Comparison of ENCODE assay signal across 8 cellular contexts in genomic region chr12:50505945-50506344, GRCh38. TPM values are rescaled to one million over a fixed set of nuclear protein-coding genes. Genes with fewer than 3 reads are reported as not detected.
DNase-seq lines count a peak whose midpoint lies in the region; ATAC-seq and TF ChIP-seq lines count a peak whose summit lies in the region.

No MANE protein-coding gene starts in this region.

- peaks cover 39% of the 10 kb centered on the region for H3K79me2 ChIP-seq in parathyroid adenoma

- H3K4me3 ChIP-seq in AG09309 (ENCODE audit: control insufficient read depth, low read depth, low read length), result peak overlapping the region; percentile 91
- H3K4me3 ChIP-seq in HFF-Myc (replicated peaks; ENCODE audit: low read depth, low read length), result peak overlapping the region; percentile 93
- H3K4me3 ChIP-seq in parathyroid adenoma (ENCODE audit: low read depth, low read length), result peak overlapping the region; percentile 94

- H3K27me3 ChIP-seq in parathyroid adenoma (ENCODE audit: control insufficient read depth, insufficient read depth, low read length), result no peaks in the 10 kb centered on the region

- H3K27ac Mint-ChIP-seq in activated CD8-positive, alpha-beta T cell treated with anti-CD3 and anti-CD28 coated beads, Interleukin-2, amount 10 ng/mL, durations not matched to agents 7 days and 5 days, result peak overlapping the region; percentile 95

- H3K36me3 ChIP-seq in parathyroid adenoma (ENCODE audit: control insufficient read depth, insufficient read depth, low read length), result no peaks in the 10 kb centered on the region

- ATAC-seq in activated CD8-positive, alpha-beta T cell treated with anti-CD3 and anti-CD28 coated beads, Interleukin-2, amount 10 ng/mL, durations not matched to agents 7 days and 5 days, result no peak
- ATAC-seq in HG03280 (IDR thresholded peaks at IDR 0.05; ENCODE audit: unreplicated experiment) (no peak), HG03097 (IDR thresholded peaks at IDR 0.05; ENCODE audit: low FRiP score, unreplicated experiment) (no peak)

- H3K9ac ChIP-seq in parathyroid adenoma, result no peak overlapping the region

- TF ChIP-seq CTCF in AG09309 (IDR thresholded peaks at IDR 0.05; ENCODE audit: control insufficient read depth, insufficient read depth, low read depth, low read length, missing control alignments), result no peak
- no peak for TF ChIP-seq CTCF in HFF-Myc (IDR thresholded peaks at IDR 0.05; ENCODE audit: low read depth, low read length, missing control alignments)
- TF ChIP-seq CTCF in parathyroid adenoma (IDR thresholded peaks at IDR 0.05), result no peak

- H2AFZ ChIP-seq in parathyroid adenoma, result peak overlapping the region; percentile 99

- peak overlapping the region; percentile 88 for H3K27ac ChIP-seq in parathyroid adenoma

- peaks cover 6% of the 10 kb centered on the region for H3K4me1 ChIP-seq in parathyroid adenoma

- POLR2A ChIA-PET in activated CD8-positive, alpha-beta T cell treated with anti-CD3 and anti-CD28 coated beads, Interleukin-2, amount 10 ng/mL, durations not matched to agents 7 days and 5 days (lab: Charles Lee), result interaction anchor here (0.6 to 5.8 kb wide), 8 partner anchors 12 to 231 kb away, joined by 3 to 29 read pairs (median 6); no protein-coding TSS in a partner anchor

- H3K9me3 ChIP-seq in parathyroid adenoma (ENCODE audit: control insufficient read depth, low read length), result no peaks in the 10 kb centered on the region

- H3K9me3 Mint-ChIP-seq in activated CD8-positive, alpha-beta T cell treated with anti-CD3 and anti-CD28 coated beads, Interleukin-2, amount 10 ng/mL, durations not matched to agents 7 days and 5 days (ENCODE audit: insufficient read depth), result no peaks in the 10 kb centered on the region

- H3K27me3 Mint-ChIP-seq in activated CD8-positive, alpha-beta T cell treated with anti-CD3 and anti-CD28 coated beads, Interleukin-2, amount 10 ng/mL, durations not matched to agents 7 days and 5 days (ENCODE audit: low read depth), result no peaks in the 10 kb centered on the region

- peak overlapping the region; percentile 96 for H3K4me2 ChIP-seq in parathyroid adenoma (ENCODE audit: low read length)

- H3K4me3 Mint-ChIP-seq in activated CD8-positive, alpha-beta T cell treated with anti-CD3 and anti-CD28 coated beads, Interleukin-2, amount 10 ng/mL, durations not matched to agents 7 days and 5 days, result peak overlapping the region; percentile 90

- CTCF ChIA-PET in activated CD8-positive, alpha-beta T cell treated with anti-CD3 and anti-CD28 coated beads, Interleukin-2, amount 10 ng/mL, durations not matched to agents 7 days and 5 days (lab: Charles Lee), result interaction anchor here (0.6 to 7.7 kb wide), 20 partner anchors 9 to 230 kb away, joined by 3 to 174 read pairs (median 4); no protein-coding TSS in a partner anchor

- DNase-seq in AG09309 (ENCODE audit: low read depth) (no peak), HFF-Myc (ENCODE audit: extremely low read depth, low read depth) (no peak), head of caudate nucleus (peak; percentile 43 to 95 (median 85))
- DNase-seq in activated CD8-positive, alpha-beta T cell treated with anti-CD3 and anti-CD28 coated beads, Interleukin-2, amount 10 ng/mL, durations not matched to agents 7 days and 5 days, result no peak
- no peak for DNase-seq in activated CD8-positive, alpha-beta memory T cell treated with anti-CD3 and anti-CD28 coated beads for 24 hours

- peaks cover 7% of the 10 kb centered on the region for H3K36me3 Mint-ChIP-seq in activated CD8-positive, alpha-beta T cell treated with anti-CD3 and anti-CD28 coated beads, Interleukin-2, amount 10 ng/mL, durations not matched to agents 7 days and 5 days (ENCODE audit: low read depth)

- H3K4me1 Mint-ChIP-seq in activated CD8-positive, alpha-beta T cell treated with anti-CD3 and anti-CD28 coated beads, Interleukin-2, amount 10 ng/mL, durations not matched to agents 7 days and 5 days (ENCODE audit: low read depth), result peaks cover 47% of the 10 kb centered on the region

- intact Hi-C loops in head of caudate nucleus (cut with DNase I), result loop anchor here (2.0 kb wide), 2 partner anchors 131 to 259 kb away; partner anchors contain the start of gene ATF1

RNA-seq across cellular contexts. Expression of gene DIP2B, which starts 1.2 kb away (rescaled TPM):
- total RNA-seq in activated CD8-positive, alpha-beta T cell treated with anti-CD3 and anti-CD28 coated beads, Interleukin-2, amount 10 ng/mL, durations not matched to agents 7 days and 5 days, result 10 to 100 TPM; 18.8 to 21.8 TPM

Comparison
In these comparisons a context has a peak if more than half of its experiments do, and no peak if none do; other contexts are left out.
1. DNase-seq: peak in head of caudate nucleus (42 of 42); none in AG09309 (single experiment), HFF-Myc (single experiment), activated CD8-positive, alpha-beta T cell treated with anti-CD3 and anti-CD28 coated beads, Interleukin-2, amount 10 ng/mL, durations not matched to agents 7 days and 5 days (single experiment) and activated CD8-positive, alpha-beta memory T cell treated with anti-CD3 and anti-CD28 coated beads for 24 hours (single experiment).
2. Peak in every context shown above with its lines, with median percentiles within 50 percentile points of each other: H3K4me3 ChIP-seq.